In the genomic region with DNA sequence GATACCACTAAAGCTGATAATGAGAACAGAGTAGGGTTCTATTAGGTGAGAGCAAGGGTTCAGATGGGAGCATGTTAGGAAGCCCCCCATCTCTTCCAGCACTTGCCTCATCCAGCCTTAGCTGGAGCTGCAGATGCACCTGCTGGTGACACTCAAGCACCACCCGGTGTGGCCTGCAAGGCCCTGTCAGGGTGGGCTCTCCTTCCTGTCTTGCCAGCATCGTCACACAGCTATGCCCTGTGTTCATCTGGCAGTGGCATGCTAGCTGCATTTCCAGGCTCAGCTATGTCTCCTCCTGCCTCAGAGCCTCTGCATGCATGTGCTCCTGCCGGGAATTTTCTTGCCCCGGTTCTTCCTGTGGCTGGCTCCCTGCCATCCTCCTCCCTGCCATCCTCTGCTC, we compare ENCODE assay signal across 23 cellular contexts.
"Had no signal": no experiment of that assay in that cellular context is flagged by ENCODE, and none has a peak within 500 bp of the region (broad histone marks: within the 10 kb centered on the region; RNA-seq: fewer than 3 reads in every experiment).

No MANE protein-coding gene starts in this region.

- H3K36me3 ChIP-seq: adrenal gland had no signal

- H3K27ac Mint-ChIP-seq: activated CD8-positive, alpha-beta T cell treated with anti-CD3 and anti-CD28 coated beads, Interleukin-2, amount 10 ng/mL, durations not matched to agents 7 days and 5 days; activated naive CD8-positive, alpha-beta T cell treated with anti-CD3 and anti-CD28 coated beads, Interleukin-2, amount 10 ng/mL, durations not matched to agents 7 days and 5 days; T-helper 17 cell; WTC11 had no signal

- H3K9me3 ChIP-seq: adrenal gland had no signal

- H3K27ac ChIP-seq: adrenal gland had no signal

- H3K4me3 Mint-ChIP-seq: activated CD8-positive, alpha-beta T cell treated with anti-CD3 and anti-CD28 coated beads, Interleukin-2, amount 10 ng/mL, durations not matched to agents 7 days and 5 days; activated naive CD8-positive, alpha-beta T cell treated with anti-CD3 and anti-CD28 coated beads, Interleukin-2, amount 10 ng/mL, durations not matched to agents 7 days and 5 days; T-helper 17 cell; WTC11 had no signal

- H3K27me3 ChIP-seq: adrenal gland had no signal

- H3K4me1 ChIP-seq: adrenal gland had no signal

- FAIRE-seq: RCC 7860 had no signal

- H3K4me3 ChIP-seq: adrenal gland, K562 had no signal

- ATAC-seq: activated CD8-positive, alpha-beta T cell treated with anti-CD3 and anti-CD28 coated beads, Interleukin-2, amount 10 ng/mL, durations not matched to agents 7 days and 5 days; K562; T-helper 17 cell; WTC11 had no signal

- DNase-seq: activated CD4-positive, alpha-beta T cell treated with anti-CD3 and anti-CD28 coated beads for 48 hours; activated CD4-positive, alpha-beta T cell treated with anti-CD3 and anti-CD28 coated beads, Interleukin-2, amount 50 U/mL, for 4 hours; activated CD4-positive, CD25-positive, alpha-beta regulatory T cell treated with anti-CD3 and anti-CD28 coated beads, Interleukin-2, amount 50 U/mL, for 72 hours; activated CD8-positive, alpha-beta memory T cell treated with anti-CD3 and anti-CD28 coated beads, Interleukin-2, amount 50 U/mL, for 48 hours; activated CD8-positive, alpha-beta T cell treated with anti-CD3 and anti-CD28 coated beads, Interleukin-2, amount 10 ng/mL, durations not matched to agents 7 days and 5 days; activated naive CD4-positive, alpha-beta T cell treated with anti-CD3 and anti-CD28 coated beads, Interleukin-2, amount 50 U/mL, for 16 hours; activated naive CD8-positive, alpha-beta T cell treated with anti-CD3 and anti-CD28 coated beads, Interleukin-2, amount 10 ng/mL, durations not matched to agents 7 days and 5 days; activated T-cell treated with anti-CD3 and anti-CD28 coated beads, Interleukin-2, amount 50 U/mL, for 1 hour; adrenal gland; anterior cingulate cortex; Karpas-422; MM.1S; NCI-H1105 treated with DMSO at 0.1 percent for 48 hours; NCI-H1436 treated with DMSO at 0.1 percent for 48 hours; NCI-H187; NCI-H2081; NCI-H510A treated with DMSO at 0.1 percent for 48 hours; SIG-M5; T-helper 17 cell; T-helper 9 cell had no signal
